23 cellular contexts compared by ENCODE assay signal in genomic region chr20:59308493-59309201, GRCh38. TPM values are rescaled to one million over a fixed set of nuclear protein-coding genes. Genes with fewer than 3 reads are reported as not detected.
"Had no signal": no experiment of that assay in that cellular context is flagged by ENCODE, and none has a peak within 500 bp of the region (broad histone marks: within the 10 kb centered on the region; RNA-seq: fewer than 3 reads in every experiment).

No MANE protein-coding gene starts in this region.

- H3K4me3 ChIP-seq: breast epithelium, dorsolateral prefrontal cortex, esophagus squamous epithelium, right atrium auricular region, smooth muscle cell, tibial nerve had no signal

- H3K36me3 Mint-ChIP-seq: activated CD8-positive, alpha-beta memory T cell treated with anti-CD3 and anti-CD28 coated beads, Interleukin-2, amount 10 ng/mL, durations not matched to agents 7 days and 5 days; activated naive CD8-positive, alpha-beta T cell treated with anti-CD3 and anti-CD28 coated beads, Interleukin-2, amount 10 ng/mL, durations not matched to agents 7 days and 5 days; naive thymus-derived CD4-positive, alpha-beta T cell; stimulated activated memory B cell treated with anti-CD40 and anti-IgM and Interleukin-4, amounts not matched to agents 10 μg/mL and 1 μg/mL and 100 μg/mL, for 72 hours; WTC11 had no signal

- DNase-seq: activated CD4-positive, alpha-beta T cell treated with anti-CD3 and anti-CD28 coated beads, Interleukin-2, amount 10 ng/mL, durations not matched to agents 24 days and 14 days; activated CD8-positive, alpha-beta memory T cell treated with anti-CD3 and anti-CD28 coated beads, Interleukin-2, amount 10 ng/mL, durations not matched to agents 7 days and 5 days; activated gamma-delta T cell; activated naive CD8-positive, alpha-beta T cell treated with anti-CD3 and anti-CD28 coated beads, Interleukin-2, amount 10 ng/mL, durations not matched to agents 7 days and 5 days; activated T-cell treated with anti-CD3 and anti-CD28 coated beads, Interleukin-2, amount 50 U/mL, for 4 hours; anterior cingulate cortex; dorsolateral prefrontal cortex; esophagus squamous epithelium; foreskin fibroblast; head of caudate nucleus; left ventricle myocardium superior; naive thymus-derived CD4-positive, alpha-beta T cell; posterior cingulate gyrus; SK-N-SH had no signal

- FAIRE-seq: keratinocyte had no signal

- H3K4me1 Mint-ChIP-seq: stimulated activated memory B cell treated with anti-CD40 and anti-IgM and Interleukin-4, amounts not matched to agents 10 μg/mL and 1 μg/mL and 100 μg/mL, for 72 hours had no signal

- H3K4me1 ChIP-seq: breast epithelium, right atrium auricular region, tibial nerve had no signal

- H3K36me3 ChIP-seq: breast epithelium, right atrium auricular region, tibial nerve had no signal

- ATAC-seq: activated CD8-positive, alpha-beta memory T cell treated with anti-CD3 and anti-CD28 coated beads, Interleukin-2, amount 10 ng/mL, durations not matched to agents 7 days and 5 days; activated T-cell treated with anti-CD3 and anti-CD28 coated beads, Interleukin-2, amount 50 U/mL, for 4 hours; left ventricle myocardium superior; naive thymus-derived CD4-positive, alpha-beta T cell; WTC11 had no signal

- H3K9me3 ChIP-seq: breast epithelium, esophagus squamous epithelium, right atrium auricular region, SK-N-SH, tibial nerve had no signal

- H3K27ac Mint-ChIP-seq: activated CD4-positive, alpha-beta T cell treated with anti-CD3 and anti-CD28 coated beads, Interleukin-2, amount 10 ng/mL, durations not matched to agents 24 days and 14 days; activated CD8-positive, alpha-beta memory T cell treated with anti-CD3 and anti-CD28 coated beads, Interleukin-2, amount 10 ng/mL, durations not matched to agents 7 days and 5 days; activated naive CD8-positive, alpha-beta T cell treated with anti-CD3 and anti-CD28 coated beads, Interleukin-2, amount 10 ng/mL, durations not matched to agents 7 days and 5 days; naive thymus-derived CD4-positive, alpha-beta T cell; stimulated activated memory B cell treated with anti-CD40 and anti-IgM and Interleukin-4, amounts not matched to agents 10 μg/mL and 1 μg/mL and 100 μg/mL, for 72 hours; WTC11 had no signal

- H3K4me3 Mint-ChIP-seq: activated CD4-positive, alpha-beta T cell treated with anti-CD3 and anti-CD28 coated beads, Interleukin-2, amount 10 ng/mL, durations not matched to agents 24 days and 14 days; activated CD8-positive, alpha-beta memory T cell treated with anti-CD3 and anti-CD28 coated beads, Interleukin-2, amount 10 ng/mL, durations not matched to agents 7 days and 5 days; activated naive CD8-positive, alpha-beta T cell treated with anti-CD3 and anti-CD28 coated beads, Interleukin-2, amount 10 ng/mL, durations not matched to agents 7 days and 5 days; activated T-cell treated with anti-CD3 and anti-CD28 coated beads, Interleukin-2, amount 50 U/mL, for 4 hours; naive thymus-derived CD4-positive, alpha-beta T cell; stimulated activated memory B cell treated with anti-CD40 and anti-IgM and Interleukin-4, amounts not matched to agents 10 μg/mL and 1 μg/mL and 100 μg/mL, for 72 hours; WTC11 had no signal

- H3K9me3 Mint-ChIP-seq: activated CD4-positive, alpha-beta T cell treated with anti-CD3 and anti-CD28 coated beads, Interleukin-2, amount 10 ng/mL, durations not matched to agents 24 days and 14 days; activated naive CD8-positive, alpha-beta T cell treated with anti-CD3 and anti-CD28 coated beads, Interleukin-2, amount 10 ng/mL, durations not matched to agents 7 days and 5 days; activated T-cell treated with anti-CD3 and anti-CD28 coated beads, Interleukin-2, amount 50 U/mL, for 4 hours; naive thymus-derived CD4-positive, alpha-beta T cell; stimulated activated memory B cell treated with anti-CD40 and anti-IgM and Interleukin-4, amounts not matched to agents 10 μg/mL and 1 μg/mL and 100 μg/mL, for 72 hours; WTC11 had no signal

- H3K27me3 ChIP-seq: right atrium auricular region, tibial nerve had no signal

- H3K27ac ChIP-seq: breast epithelium, dorsolateral prefrontal cortex, right atrium auricular region, tibial nerve had no signal

RNA-seq across cellular contexts. Expression of gene EDN3, which starts 8.2 kb away (rescaled TPM):
- total RNA-seq: activated CD4-positive, alpha-beta T cell treated with anti-CD3 and anti-CD28 coated beads, Interleukin-2, amount 10 ng/mL, durations not matched to agents 24 days and 14 days; activated CD8-positive, alpha-beta memory T cell treated with anti-CD3 and anti-CD28 coated beads, Interleukin-2, amount 10 ng/mL, durations not matched to agents 7 days and 5 days; activated T-cell treated with anti-CD3 and anti-CD28 coated beads, Interleukin-2, amount 50 U/mL, for 4 hours; left ventricle myocardium superior; right atrium auricular region; smooth muscle cell; subcutaneous adipose tissue; T-helper 1 cell treated with Interleukin-12 subunit alpha and Interleukin-12 subunit beta and Interleukin-4 antibody, amounts not matched to agents 30 ng/mL and 1 ng/mL, for 36 hours had no signal
- polyA plus RNA-seq: keratinocyte, smooth muscle cell had no signal
